18 cellular contexts compared by ENCODE assay signal in the genomic region with DNA sequence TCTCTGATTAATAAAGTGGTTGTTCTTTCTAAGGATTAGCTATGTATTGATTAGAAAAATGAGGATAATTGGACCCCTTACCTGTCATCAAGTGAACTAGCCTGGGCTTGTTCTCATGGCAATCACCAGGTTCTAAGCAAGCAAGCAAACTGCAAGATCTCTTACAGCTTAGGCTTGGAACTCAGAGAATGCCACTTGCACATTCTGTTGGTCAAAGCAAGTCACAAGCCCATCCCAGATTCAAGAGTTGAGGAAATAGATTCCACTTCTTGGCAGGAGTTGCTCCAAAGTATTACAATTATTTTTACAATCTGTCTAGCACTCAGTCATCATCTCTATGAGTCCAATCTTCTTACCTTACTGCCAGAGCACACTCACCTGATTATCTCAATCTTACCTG.
"Had no signal": no experiment of that assay in that cellular context is flagged by ENCODE, and none has a peak within 500 bp of the region (broad histone marks: within the 10 kb centered on the region; RNA-seq: fewer than 3 reads in every experiment).

No MANE protein-coding gene starts in this region.

- ATAC-seq: K562 had no signal

- H3K27ac ChIP-seq: HL-60, KMS-11 had no signal

- H3K4me3 ChIP-seq: K562 had no signal

- H3K9me3 ChIP-seq: SK-N-SH had no signal

- DNase-seq: Kasumi-1, MM.1S, NCI-H1092 treated with DMSO at 0.1 percent for 48 hours, NCI-H1436, NCI-H187, NCI-H2029, NCI-H2081 treated with DMSO at 0.1 percent for 48 hours, NCI-H2227 treated with DMSO at 0.1 percent for 48 hours, NCI-H524, NCI-H526 treated with DMSO at 0.1 percent for 48 hours, NCI-H748 treated with DMSO at 0.1 percent for 48 hours, Right ventricle myocardium superior, RPMI8226, SK-N-SH, SW 1271 had no signal
